1 cellular context compared by ENCODE assay signal in the genomic region with DNA sequence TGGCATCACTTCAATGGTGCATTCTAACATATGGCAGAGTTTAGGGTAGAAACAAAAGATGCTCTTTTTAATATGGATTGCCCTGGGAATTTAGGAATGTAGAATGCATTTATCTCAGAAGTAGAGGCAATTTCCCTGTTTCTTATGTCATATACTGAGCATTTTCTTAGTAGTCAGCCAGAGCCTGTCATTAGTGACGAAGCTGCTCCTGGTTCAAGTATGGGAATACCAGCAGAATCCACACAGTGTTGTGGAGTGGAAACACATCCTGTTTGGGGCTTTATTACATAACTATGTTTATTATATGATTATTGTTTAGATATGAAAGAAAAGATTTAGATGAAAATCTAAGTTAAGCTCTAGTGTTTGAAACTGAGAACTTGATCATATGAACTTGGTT.
TF ChIP-seq lines count a peak whose summit lies in the region.

No MANE protein-coding gene starts in this region.

TF ChIP-seq in GM23338, 12 proteins besides CTCF, POLR2A, EP300 and RAD21 (continued from another document):
- TF ChIP-seq, protein P1, sequence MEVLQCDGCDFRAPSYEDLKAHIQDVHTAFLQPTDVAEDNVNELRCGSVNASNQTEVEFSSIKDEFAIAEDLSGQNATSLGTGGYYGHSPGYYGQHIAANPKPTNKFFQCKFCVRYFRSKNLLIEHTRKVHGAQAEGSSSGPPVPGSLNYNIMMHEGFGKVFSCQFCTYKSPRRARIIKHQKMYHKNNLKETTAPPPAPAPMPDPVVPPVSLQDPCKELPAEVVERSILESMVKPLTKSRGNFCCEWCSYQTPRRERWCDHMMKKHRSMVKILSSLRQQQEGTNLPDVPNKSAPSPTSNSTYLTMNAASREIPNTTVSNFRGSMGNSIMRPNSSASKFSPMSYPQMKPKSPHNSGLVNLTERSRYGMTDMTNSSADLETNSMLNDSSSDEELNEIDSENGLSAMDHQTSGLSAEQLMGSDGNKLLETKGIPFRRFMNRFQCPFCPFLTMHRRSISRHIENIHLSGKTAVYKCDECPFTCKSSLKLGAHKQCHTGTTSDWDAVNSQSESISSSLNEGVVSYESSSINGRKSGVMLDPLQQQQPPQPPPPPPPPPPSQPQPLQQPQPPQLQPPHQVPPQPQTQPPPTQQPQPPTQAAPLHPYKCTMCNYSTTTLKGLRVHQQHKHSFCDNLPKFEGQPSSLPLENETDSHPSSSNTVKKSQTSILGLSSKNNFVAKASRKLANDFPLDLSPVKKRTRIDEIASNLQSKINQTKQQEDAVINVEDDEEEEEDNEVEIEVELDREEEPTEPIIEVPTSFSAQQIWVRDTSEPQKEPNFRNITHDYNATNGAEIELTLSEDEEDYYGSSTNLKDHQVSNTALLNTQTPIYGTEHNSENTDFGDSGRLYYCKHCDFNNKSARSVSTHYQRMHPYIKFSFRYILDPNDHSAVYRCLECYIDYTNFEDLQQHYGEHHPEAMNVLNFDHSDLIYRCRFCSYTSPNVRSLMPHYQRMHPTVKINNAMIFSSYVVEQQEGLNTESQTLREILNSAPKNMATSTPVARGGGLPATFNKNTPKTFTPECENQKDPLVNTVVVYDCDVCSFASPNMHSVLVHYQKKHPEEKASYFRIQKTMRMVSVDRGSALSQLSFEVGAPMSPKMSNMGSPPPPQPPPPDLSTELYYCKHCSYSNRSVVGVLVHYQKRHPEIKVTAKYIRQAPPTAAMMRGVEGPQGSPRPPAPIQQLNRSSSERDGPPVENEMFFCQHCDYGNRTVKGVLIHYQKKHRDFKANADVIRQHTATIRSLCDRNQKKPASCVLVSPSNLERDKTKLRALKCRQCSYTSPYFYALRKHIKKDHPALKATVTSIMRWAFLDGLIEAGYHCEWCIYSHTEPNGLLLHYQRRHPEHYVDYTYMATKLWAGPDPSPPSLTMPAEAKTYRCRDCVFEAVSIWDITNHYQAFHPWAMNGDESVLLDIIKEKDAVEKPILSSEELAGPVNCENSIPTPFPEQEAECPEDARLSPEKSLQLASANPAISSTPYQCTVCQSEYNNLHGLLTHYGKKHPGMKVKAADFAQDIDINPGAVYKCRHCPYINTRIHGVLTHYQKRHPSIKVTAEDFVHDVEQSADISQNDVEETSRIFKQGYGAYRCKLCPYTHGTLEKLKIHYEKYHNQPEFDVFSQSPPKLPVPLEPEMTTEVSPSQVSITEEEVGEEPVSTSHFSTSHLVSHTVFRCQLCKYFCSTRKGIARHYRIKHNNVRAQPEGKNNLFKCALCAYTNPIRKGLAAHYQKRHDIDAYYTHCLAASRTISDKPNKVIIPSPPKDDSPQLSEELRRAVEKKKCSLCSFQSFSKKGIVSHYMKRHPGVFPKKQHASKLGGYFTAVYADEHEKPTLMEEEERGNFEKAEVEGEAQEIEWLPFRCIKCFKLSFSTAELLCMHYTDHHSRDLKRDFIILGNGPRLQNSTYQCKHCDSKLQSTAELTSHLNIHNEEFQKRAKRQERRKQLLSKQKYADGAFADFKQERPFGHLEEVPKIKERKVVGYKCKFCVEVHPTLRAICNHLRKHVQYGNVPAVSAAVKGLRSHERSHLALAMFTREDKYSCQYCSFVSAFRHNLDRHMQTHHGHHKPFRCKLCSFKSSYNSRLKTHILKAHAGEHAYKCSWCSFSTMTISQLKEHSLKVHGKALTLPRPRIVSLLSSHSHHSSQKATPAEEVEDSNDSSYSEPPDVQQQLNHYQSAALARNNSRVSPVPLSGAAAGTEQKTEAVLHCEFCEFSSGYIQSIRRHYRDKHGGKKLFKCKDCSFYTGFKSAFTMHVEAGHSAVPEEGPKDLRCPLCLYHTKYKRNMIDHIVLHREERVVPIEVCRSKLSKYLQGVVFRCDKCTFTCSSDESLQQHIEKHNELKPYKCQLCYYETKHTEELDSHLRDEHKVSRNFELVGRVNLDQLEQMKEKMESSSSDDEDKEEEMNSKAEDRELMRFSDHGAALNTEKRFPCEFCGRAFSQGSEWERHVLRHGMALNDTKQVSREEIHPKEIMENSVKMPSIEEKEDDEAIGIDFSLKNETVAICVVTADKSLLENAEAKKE (CRISPR knock-in tag; IDR thresholded peaks at IDR 0.05), result no peak
- TF ChIP-seq, protein P2, sequence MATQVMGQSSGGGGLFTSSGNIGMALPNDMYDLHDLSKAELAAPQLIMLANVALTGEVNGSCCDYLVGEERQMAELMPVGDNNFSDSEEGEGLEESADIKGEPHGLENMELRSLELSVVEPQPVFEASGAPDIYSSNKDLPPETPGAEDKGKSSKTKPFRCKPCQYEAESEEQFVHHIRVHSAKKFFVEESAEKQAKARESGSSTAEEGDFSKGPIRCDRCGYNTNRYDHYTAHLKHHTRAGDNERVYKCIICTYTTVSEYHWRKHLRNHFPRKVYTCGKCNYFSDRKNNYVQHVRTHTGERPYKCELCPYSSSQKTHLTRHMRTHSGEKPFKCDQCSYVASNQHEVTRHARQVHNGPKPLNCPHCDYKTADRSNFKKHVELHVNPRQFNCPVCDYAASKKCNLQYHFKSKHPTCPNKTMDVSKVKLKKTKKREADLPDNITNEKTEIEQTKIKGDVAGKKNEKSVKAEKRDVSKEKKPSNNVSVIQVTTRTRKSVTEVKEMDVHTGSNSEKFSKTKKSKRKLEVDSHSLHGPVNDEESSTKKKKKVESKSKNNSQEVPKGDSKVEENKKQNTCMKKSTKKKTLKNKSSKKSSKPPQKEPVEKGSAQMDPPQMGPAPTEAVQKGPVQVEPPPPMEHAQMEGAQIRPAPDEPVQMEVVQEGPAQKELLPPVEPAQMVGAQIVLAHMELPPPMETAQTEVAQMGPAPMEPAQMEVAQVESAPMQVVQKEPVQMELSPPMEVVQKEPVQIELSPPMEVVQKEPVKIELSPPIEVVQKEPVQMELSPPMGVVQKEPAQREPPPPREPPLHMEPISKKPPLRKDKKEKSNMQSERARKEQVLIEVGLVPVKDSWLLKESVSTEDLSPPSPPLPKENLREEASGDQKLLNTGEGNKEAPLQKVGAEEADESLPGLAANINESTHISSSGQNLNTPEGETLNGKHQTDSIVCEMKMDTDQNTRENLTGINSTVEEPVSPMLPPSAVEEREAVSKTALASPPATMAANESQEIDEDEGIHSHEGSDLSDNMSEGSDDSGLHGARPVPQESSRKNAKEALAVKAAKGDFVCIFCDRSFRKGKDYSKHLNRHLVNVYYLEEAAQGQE (IDR thresholded peaks at IDR 0.05; ENCODE audit: unreplicated experiment), result no peak
- TF ChIP-seq NANOG (IDR thresholded peaks at IDR 0.05; ENCODE audit: borderline replicate concordance), result no peak
- no peak for TF ChIP-seq ZNF331 (CRISPR knock-in tag; IDR thresholded peaks at IDR 0.05; ENCODE audit: low read depth)
- no peak for TF ChIP-seq STAT1 (IDR thresholded peaks at IDR 0.05; ENCODE audit: unreplicated experiment)
- TF ChIP-seq JUNB (IDR thresholded peaks at IDR 0.05; ENCODE audit: unreplicated experiment), result no peak
- no peak for TF ChIP-seq ZNF114 (CRISPR knock-in tag; IDR thresholded peaks at IDR 0.05)
- TF ChIP-seq CREB1 (CRISPR knock-in tag; IDR thresholded peaks at IDR 0.05; ENCODE audit: low read depth), result no peak
